Comparison of ENCODE assay signal across 1 cellular context in genomic region chr3:126485131-126485530, GRCh38.
TF ChIP-seq lines count a peak whose summit lies in the region.

No MANE protein-coding gene starts in this region.

TF ChIP-seq in SK-N-SH treated with all-trans-retinoic acid at 6 μM for 48 hours, 23 proteins besides CTCF, POLR2A, EP300 and RAD21 (continued from another document):
- TF ChIP-seq POU6F1 (CRISPR knock-in tag; IDR thresholded peaks at IDR 0.05; ENCODE audit: borderline replicate concordance, low read depth) = no peak
